10 cellular contexts compared by ENCODE assay signal in genomic region chr10:96700477-96701099, GRCh38. TPM values are rescaled to one million over a fixed set of nuclear protein-coding genes. Genes with fewer than 3 reads are reported as not detected.
DNase-seq lines count a peak whose midpoint lies in the region; ATAC-seq, FAIRE-seq and TF ChIP-seq lines count a peak whose summit lies in the region.
"Had no signal": no experiment of that assay in that cellular context is flagged by ENCODE, and none has a peak within 500 bp of the region (broad histone marks: within the 10 kb centered on the region; RNA-seq: fewer than 3 reads in every experiment).

No MANE protein-coding gene starts in this region.

- TF ChIP-seq CTCF in GM23338 (conservative IDR thresholded peaks at IDR 0.05; ENCODE audit: low read depth in 2 of 2) (no peak), D721Med (IDR thresholded peaks at IDR 0.05; ENCODE audit: insufficient read depth, missing control alignments) (no peak), progenitor cell of endocrine pancreas (IDR thresholded peaks at IDR 0.05; ENCODE audit: unreplicated experiment) (no peak), BE2C (IDR thresholded peaks at IDR 0.05; ENCODE audit: low read depth, low read length) (no peak)

- H3K27ac ChIP-seq in GM23338 (ENCODE audit: low read depth) (no peak overlapping the region), Karpas-422 (ENCODE audit: low read length) (peak overlapping the region; percentile 100), SJCRH30 (no peak overlapping the region)

- H2AFZ ChIP-seq in GM23338 (peak overlapping the region; percentile 19; the same call in 1 of the 2 replicates), Karpas-422 (ENCODE audit: low read length) (no peak overlapping the region)

- DNase-seq in GM23338 (ENCODE audit: low spot score) (no peak), Karpas-422 (peak; percentile 94), D721Med (ENCODE audit: insufficient read length, low spot score) (no peak), SJCRH30 (no peak), progenitor cell of endocrine pancreas (ENCODE audit: low spot score, unreplicated experiment) (no peak), BE2C (no peak)
- DNase-seq: HFFc6 had no signal

- no peak overlapping the region for H3K4me2 ChIP-seq in GM23338
- peak overlapping the region; percentile 87 for H3K4me2 ChIP-seq in Karpas-422 (ENCODE audit: low read depth, low read length, poor library complexity, severe bottlenecking)

- H3K27me3 ChIP-seq in GM23338 (ENCODE audit: insufficient read depth) (no peaks in the 10 kb centered on the region), Karpas-422 (ENCODE audit: low read length) (no peaks in the 10 kb centered on the region), mononuclear cell (ENCODE audit: insufficient read depth, low read length) (no peaks in the 10 kb centered on the region), SJCRH30 (no peaks in the 10 kb centered on the region), BE2C (no peaks in the 10 kb centered on the region)

- H3K27ac Mint-ChIP-seq in GM23338 (no peak overlapping the region), progenitor cell of endocrine pancreas (no peak overlapping the region)
- H3K27ac Mint-ChIP-seq: HFFc6 had no signal

- H3K36me3 Mint-ChIP-seq in GM23338 (ENCODE audit: low read depth) (no peaks in the 10 kb centered on the region), progenitor cell of endocrine pancreas (ENCODE audit: insufficient read depth) (peaks cover 13% of the 10 kb centered on the region)

- H3K9me2 ChIP-seq in GM23338 (ENCODE audit: insufficient read depth) (no peaks in the 10 kb centered on the region), Karpas-422 (replicated peaks; ENCODE audit: insufficient read depth, low read length) (no peaks in the 10 kb centered on the region)

- peaks cover 2% of the 10 kb centered on the region for H3K27me3 Mint-ChIP-seq in GM23338 (ENCODE audit: insufficient read depth, low read depth, poor library complexity)
- H3K27me3 Mint-ChIP-seq in progenitor cell of endocrine pancreas, result no peaks in the 10 kb centered on the region

- H3K9me3 Mint-ChIP-seq in GM23338, result no peaks in the 10 kb centered on the region
- H3K9me3 Mint-ChIP-seq in progenitor cell of endocrine pancreas (ENCODE audit: low read depth), result no peaks in the 10 kb centered on the region
- H3K9me3 Mint-ChIP-seq: HFFc6 had no signal

- H3K4me1 ChIP-seq in GM23338 (ENCODE audit: insufficient read depth) (no peaks in the 10 kb centered on the region), Karpas-422 (ENCODE audit: low read length) (peaks cover 88% of the 10 kb centered on the region), mononuclear cell (ENCODE audit: insufficient read depth, low read length) (peaks cover 82% of the 10 kb centered on the region), SJCRH30 (no peaks in the 10 kb centered on the region), BE2C (no peaks in the 10 kb centered on the region)

- H3K4me3 ChIP-seq in GM23338 (no peak overlapping the region), Karpas-422 (ENCODE audit: low read length) (peak overlapping the region; percentile 72), mononuclear cell (ENCODE audit: low read length) (peak overlapping the region; percentile 31), SJCRH30 (no peak overlapping the region), BE2C (ENCODE audit: low read depth, low read length) (no peak overlapping the region)

- no peaks in the 10 kb centered on the region for H4K20me1 ChIP-seq in GM23338 (replicated peaks; ENCODE audit: insufficient read depth)
- no peaks in the 10 kb centered on the region; the same call in 1 of the 2 replicates for H4K20me1 ChIP-seq in Karpas-422 (ENCODE audit: insufficient read depth, low read depth, low read length)

- H3K79me2 ChIP-seq in GM23338 (replicated peaks; ENCODE audit: insufficient read depth) (no peaks in the 10 kb centered on the region), Karpas-422 (ENCODE audit: low read length) (peaks cover 72% of the 10 kb centered on the region)

- H3F3A ChIP-seq in GM23338 (replicated peaks; ENCODE audit: low read depth), result no peaks in the 10 kb centered on the region

- ATAC-seq in GM18858 (IDR thresholded peaks at IDR 0.05; ENCODE audit: unreplicated experiment) (peak; percentile 43), GM23338 (no peak; the same call in 1 of the 3 replicates)

- peak overlapping the region; percentile 91 for H3K9ac ChIP-seq in Karpas-422 (ENCODE audit: low read length)

- no peak for FAIRE-seq in D721Med (lab: Jason Lieb, UNC)
- FAIRE-seq: TTC549 had no signal

- H3K9me3 ChIP-seq in Karpas-422 (ENCODE audit: low read length) (no peaks in the 10 kb centered on the region), mononuclear cell (ENCODE audit: low read depth, low read length) (no peaks in the 10 kb centered on the region), SJCRH30 (replicated peaks) (no peaks in the 10 kb centered on the region), BE2C (no peaks in the 10 kb centered on the region)

- H3K36me3 ChIP-seq in GM23338 (ENCODE audit: insufficient read depth) (no peaks in the 10 kb centered on the region), Karpas-422 (ENCODE audit: insufficient read depth, low read length) (no peaks in the 10 kb centered on the region; the same call in 1 of the 2 replicates), SJCRH30 (no peaks in the 10 kb centered on the region), BE2C (no peaks in the 10 kb centered on the region)

- H3K4me3 Mint-ChIP-seq in GM23338, result no peak overlapping the region
- no peak overlapping the region for H3K4me3 Mint-ChIP-seq in progenitor cell of endocrine pancreas (ENCODE audit: low read depth)
- H3K4me3 Mint-ChIP-seq: HFFc6 had no signal

- peaks cover 3% of the 10 kb centered on the region; the same call in 2 of the 3 replicates for H3K4me1 Mint-ChIP-seq in GM23338
- H3K4me1 Mint-ChIP-seq in progenitor cell of endocrine pancreas (ENCODE audit: low read depth), result no peaks in the 10 kb centered on the region

TF ChIP-seq in GM23338, 12 proteins besides CTCF, POLR2A, EP300 and RAD21 (continues in another document):
- TF ChIP-seq REST (IDR thresholded peaks at IDR 0.05; ENCODE audit: unreplicated experiment) (no peak), ZNF331 (CRISPR knock-in tag; IDR thresholded peaks at IDR 0.05; ENCODE audit: low read depth) (no peak), POLR2AphosphoS5 (IDR thresholded peaks at IDR 0.05; ENCODE audit: low read depth) (no peak), CREB1 (CRISPR knock-in tag; IDR thresholded peaks at IDR 0.05; ENCODE audit: low read depth) (no peak), STAT1 (IDR thresholded peaks at IDR 0.05; ENCODE audit: unreplicated experiment) (no peak), JUNB (IDR thresholded peaks at IDR 0.05; ENCODE audit: unreplicated experiment) (no peak), EZH2 (IDR thresholded peaks at IDR 0.05; ENCODE audit: low read depth, unreplicated experiment) (no peak), ZNF114 (CRISPR knock-in tag; IDR thresholded peaks at IDR 0.05) (no peak), ETS1 (IDR thresholded peaks at IDR 0.05) (no peak)

RNA-seq across cellular contexts. Expression of gene PIK3AP1, which starts 19.7 kb away (rescaled TPM):
- total RNA-seq in GM23338 (2014; rRNA removed; shearing (Covaris generic)), result 2.3 and 2.4 TPM in 2 replicates
- 0.65 and 0.68 TPM in 2 replicates for polyA plus RNA-seq in GM23338 (2016; fragmentation: Nextera tagmentation; extraction: Ambion mirVana)
- total RNA-seq in Karpas-422 (2014; rRNA removed; shearing (Covaris generic); ENCODE audit: low replicate concordance), result 131 and 162 TPM in 2 replicates
- total RNA-seq in mononuclear cell (49.0 TPM), progenitor cell of endocrine pancreas (40.0 TPM in 2 replicates)
- total RNA-seq in SJCRH30 (2014; rRNA removed; shearing (Covaris generic)), result 5.6 and 7.1 TPM in 2 replicates
- 17.8 TPM for polyA plus RNA-seq in BE2C (2012; ENCODE audit: insufficient read depth, insufficient read length, low read depth)

Comparison
In these comparisons a context has a peak if more than half of its experiments do, and no peak if none do; other contexts are left out.
1. H3K4me3 ChIP-seq: peak in Karpas-422 (single experiment) and mononuclear cell (single experiment); none in GM23338 (single experiment), SJCRH30 (single experiment) and BE2C (single experiment).